Comparison of ENCODE assay signal across 13 cellular contexts in genomic region chr12:112904571-112904970, GRCh38. TPM values are rescaled to one million over a fixed set of nuclear protein-coding genes. Genes with fewer than 3 reads are reported as not detected.
DNase-seq lines count a peak whose midpoint lies in the region; ATAC-seq lines count a peak whose summit lies in the region.
"Had no signal": no experiment of that assay in that cellular context is flagged by ENCODE, and none has a peak within 500 bp of the region (broad histone marks: within the 10 kb centered on the region; RNA-seq: fewer than 3 reads in every experiment).

No MANE protein-coding gene starts in this region.

- no peak overlapping the region for H3K4me3 ChIP-seq in subcutaneous abdominal adipose tissue (ENCODE audit: low read depth in 1 of 5, low read length in 5 of 5)
- H3K4me3 ChIP-seq: PC-9 had no signal

- H3K4me3 Mint-ChIP-seq in activated naive CD4-positive, alpha-beta T cell treated with anti-CD3 and anti-CD28 coated beads, Interleukin-2, amount 50 U/mL, for 24 hours = no peak overlapping the region
- peak overlapping the region; percentile 5 for H3K4me3 Mint-ChIP-seq in T-helper 17 cell

- no peaks in the 10 kb centered on the region for H3K36me3 Mint-ChIP-seq in activated naive CD4-positive, alpha-beta T cell treated with anti-CD3 and anti-CD28 coated beads, Interleukin-2, amount 50 U/mL, for 24 hours
- H3K36me3 Mint-ChIP-seq in T-helper 17 cell (ENCODE audit: low read depth) = no peaks in the 10 kb centered on the region

- DNase-seq in activated naive CD4-positive, alpha-beta T cell treated with Interleukin-2 at 50 U/mL for 16 hours = no peak
- DNase-seq in T-helper 17 cell (no peak), fibroblast of peridontal ligament (ENCODE audit: extremely low read depth) (peak; percentile 75), DMS79 (lab: John Stamatoyannopoulos, UW) (no peak), caudate nucleus (lab: John Stamatoyannopoulos, UW) (no peak), HuH-7.5 (ENCODE audit: low spot score) (no peak)
- DNase-seq: AML-193, IMR-90 had no signal

- H3K27ac Mint-ChIP-seq in activated naive CD4-positive, alpha-beta T cell treated with anti-CD3 and anti-CD28 coated beads, Interleukin-2, amount 50 U/mL, for 24 hours = peak overlapping the region; percentile 74
- peak overlapping the region; percentile 93 for H3K27ac Mint-ChIP-seq in T-helper 17 cell
- H3K27ac Mint-ChIP-seq: progenitor cell of endocrine pancreas had no signal

- H3K27me3 Mint-ChIP-seq in activated naive CD4-positive, alpha-beta T cell treated with anti-CD3 and anti-CD28 coated beads, Interleukin-2, amount 50 U/mL, for 24 hours = no peaks in the 10 kb centered on the region
- no peaks in the 10 kb centered on the region for H3K27me3 Mint-ChIP-seq in T-helper 17 cell

- no peak for ATAC-seq in T-helper 17 cell

- H3K4me1 ChIP-seq in subcutaneous abdominal adipose tissue (ENCODE audit: control insufficient read depth in 5 of 5, insufficient read depth in 5 of 5, low read length in 5 of 5) = peaks cover 15 to 52% (median 48%) of the 10 kb centered on the region in 5 donors

- H3K9me3 ChIP-seq in T-helper 17 cell (ENCODE audit: control insufficient read depth, low read length, poor library complexity, severe bottlenecking) = no peaks in the 10 kb centered on the region
- H3K9me3 ChIP-seq in subcutaneous abdominal adipose tissue (ENCODE audit: control insufficient read depth in 5 of 5, low read length in 5 of 5) = no peaks in the 10 kb centered on the region

- H3K27ac ChIP-seq in subcutaneous abdominal adipose tissue (ENCODE audit: low read depth, low read length) (peak overlapping the region; percentile 77), caudate nucleus (ENCODE audit: low read depth, low read length) (no peak overlapping the region)
- H3K27ac ChIP-seq: PC-9 had no signal

- no peaks in the 10 kb centered on the region for H3K9me3 Mint-ChIP-seq in activated naive CD4-positive, alpha-beta T cell treated with anti-CD3 and anti-CD28 coated beads, Interleukin-2, amount 50 U/mL, for 24 hours

- H3K4me1 Mint-ChIP-seq in activated naive CD4-positive, alpha-beta T cell treated with anti-CD3 and anti-CD28 coated beads, Interleukin-2, amount 50 U/mL, for 24 hours = peaks cover 82% of the 10 kb centered on the region
- peaks cover 55% of the 10 kb centered on the region for H3K4me1 Mint-ChIP-seq in T-helper 17 cell

- H3K9ac ChIP-seq in subcutaneous abdominal adipose tissue (ENCODE audit: low read length in 5 of 5) = no peak overlapping the region

- H3K27me3 ChIP-seq in subcutaneous abdominal adipose tissue (ENCODE audit: control insufficient read depth in 5 of 5, insufficient read depth in 4 of 5, low read length in 5 of 5) = no peaks in the 10 kb centered on the region

- no peaks in the 10 kb centered on the region for H3K36me3 ChIP-seq in subcutaneous abdominal adipose tissue (ENCODE audit: control insufficient read depth in 5 of 5, insufficient read depth in 5 of 5, low read length in 5 of 5)

RNA-seq across cellular contexts. Expression of gene OAS1, which starts 2.2 kb away (rescaled TPM):
- 10 to 100 TPM; 16.0 to 16.2 TPM for total RNA-seq in T-helper 17 cell
- total RNA-seq: H1, IMR-90 had no signal

RNA-seq across cellular contexts. Expression of gene OAS3, which starts 33.7 kb away (rescaled TPM):
- total RNA-seq in T-helper 17 cell = 10 to 100 TPM; 26.6 to 28.6 TPM
